In the genomic region with DNA sequence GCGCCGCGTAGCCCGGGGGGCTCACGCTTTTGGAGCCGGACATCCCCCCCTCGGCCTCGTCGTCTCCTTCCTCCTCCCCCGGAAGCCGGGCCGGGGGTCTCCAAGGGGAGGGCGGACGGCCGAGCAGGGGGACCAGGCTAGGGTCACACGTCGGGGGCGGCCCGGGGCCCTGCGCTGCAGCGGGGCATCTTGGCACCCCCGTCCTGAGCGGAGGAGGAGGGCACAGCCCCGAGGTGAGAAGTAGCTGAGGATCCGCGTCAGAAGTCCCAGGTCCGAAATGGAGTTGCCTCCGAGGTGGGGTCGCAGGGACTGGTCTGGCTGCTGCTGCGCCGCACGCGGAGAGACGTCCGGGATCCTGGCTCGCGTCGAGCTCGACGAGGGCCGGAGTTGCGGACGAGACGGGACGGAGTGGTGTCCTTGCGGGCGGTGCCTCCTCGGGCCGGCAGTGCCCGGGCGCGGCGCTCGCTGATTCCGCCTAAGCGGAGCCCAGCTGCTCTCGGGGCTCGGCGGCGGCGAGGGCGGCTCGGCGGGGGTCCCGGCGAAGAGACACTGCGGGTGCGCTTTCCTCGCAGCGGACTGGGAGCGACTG, we compare ENCODE assay signal across 9 cellular contexts. TPM values are rescaled to one million over a fixed set of nuclear protein-coding genes. Genes with fewer than 3 reads are reported as not detected.
DNase-seq lines count a peak whose midpoint lies in the region; ATAC-seq and TF ChIP-seq lines count a peak whose summit lies in the region.
"Had no signal": no experiment of that assay in that cellular context is flagged by ENCODE, and none has a peak within 500 bp of the region (broad histone marks: within the 10 kb centered on the region; RNA-seq: fewer than 3 reads in every experiment).

A gene (minus strand): TSS at position 588 of the 589 bp plus-strand sequence. CDS start 545 bp downstream, at position 43.

- no peaks in the 10 kb centered on the region for H3K36me3 Mint-ChIP-seq in activated T-cell treated with anti-CD3 and anti-CD28 coated beads, Interleukin-2, amount 50 U/mL, for 24 hours (ENCODE audit: low read depth)
- peaks cover 1% of the 10 kb centered on the region for H3K36me3 Mint-ChIP-seq in progenitor cell of endocrine pancreas (ENCODE audit: insufficient read depth)

- WGBS in heart right ventricle, 2 donors: 0 to 1% methylated on average over 54 to 71 of the region's 71 CpGs

- H3K9me3 Mint-ChIP-seq in activated T-cell treated with anti-CD3 and anti-CD28 coated beads, Interleukin-2, amount 50 U/mL, for 24 hours: no peaks in the 10 kb centered on the region
- H3K9me3 Mint-ChIP-seq in progenitor cell of endocrine pancreas (ENCODE audit: low read depth): no peaks in the 10 kb centered on the region

- peak within 1 kb of the TSS; percentile 81 to 97 (median 91) for H3K27ac ChIP-seq in heart right ventricle
- H3K27ac ChIP-seq: 22Rv1 had no signal

- H3K27ac Mint-ChIP-seq in activated T-cell treated with anti-CD3 and anti-CD28 coated beads, Interleukin-2, amount 50 U/mL, for 24 hours: no peak within 1 kb of the TSS
- no peak within 1 kb of the TSS for H3K27ac Mint-ChIP-seq in progenitor cell of endocrine pancreas

- DNase-seq in DMS 273 (lab: John Stamatoyannopoulos, UW; ENCODE audit: unreplicated experiment) (peak; percentile 71), DMS 273 treated with DMSO at 0.1 percent for 48 hours (lab: John Stamatoyannopoulos, UW) (no peak), heart right ventricle (peak in 1 of 2 donors; percentile 44), progenitor cell of endocrine pancreas (ENCODE audit: low spot score, unreplicated experiment) (no peak), OCI-M1 (lab: John Stamatoyannopoulos, UW) (no peak)
- peak; percentile 46 for DNase-seq in activated T-cell treated with anti-CD3 and anti-CD28 coated beads, Interleukin-2, amount 50 U/mL, for 24 hours

- peaks cover 0 to 83% (median 27%) of the 10 kb centered on the region in 7 donors for H3K27me3 ChIP-seq in heart right ventricle

- intact Hi-C loops in heart right ventricle (cut with DNase I): loop anchor here in 7 of 10 donors (2.0 to 10.0 kb wide), 11 partner anchors 36 to 121 kb away; no protein-coding TSS in a partner anchor

- no peaks in the 10 kb centered on the region for H3K36me3 ChIP-seq in heart right ventricle

- no peaks in the 10 kb centered on the region for H3K9me3 ChIP-seq in heart right ventricle

- peak within 1 kb of the TSS; percentile 34 for H3K4me3 Mint-ChIP-seq in activated T-cell treated with anti-CD3 and anti-CD28 coated beads, Interleukin-2, amount 50 U/mL, for 24 hours
- peak within 1 kb of the TSS; percentile 73 for H3K4me3 Mint-ChIP-seq in progenitor cell of endocrine pancreas (ENCODE audit: low read depth)

- peak within 1 kb of the TSS; percentile 56 to 81 (median 72) for H3K4me3 ChIP-seq in heart right ventricle

- ATAC-seq in heart right ventricle (peak; percentile 1 to 51 (median 16)), GM21825 (IDR thresholded peaks at IDR 0.05; ENCODE audit: unreplicated experiment) (no peak), HG02938 (IDR thresholded peaks at IDR 0.05; ENCODE audit: unreplicated experiment) (no peak)

- no peak for TF ChIP-seq CTCF in heart right ventricle (IDR thresholded peaks at IDR 0.05)
- TF ChIP-seq CTCF in progenitor cell of endocrine pancreas (IDR thresholded peaks at IDR 0.05; ENCODE audit: unreplicated experiment): no peak

- peaks cover 1% of the 10 kb centered on the region for H3K4me1 Mint-ChIP-seq in activated T-cell treated with anti-CD3 and anti-CD28 coated beads, Interleukin-2, amount 50 U/mL, for 24 hours (ENCODE audit: low read depth)
- peaks cover 33% of the 10 kb centered on the region for H3K4me1 Mint-ChIP-seq in progenitor cell of endocrine pancreas (ENCODE audit: low read depth)

- H3K27me3 Mint-ChIP-seq in activated T-cell treated with anti-CD3 and anti-CD28 coated beads, Interleukin-2, amount 50 U/mL, for 24 hours: peaks cover 66% of the 10 kb centered on the region
- H3K27me3 Mint-ChIP-seq in progenitor cell of endocrine pancreas: peaks cover 17% of the 10 kb centered on the region

- peaks cover 2 to 40% (median 22%) of the 10 kb centered on the region in 9 donors for H3K4me1 ChIP-seq in heart right ventricle

RNA-seq across cellular contexts. Expression of the gene that starts here (rescaled TPM):
- total RNA-seq in heart right ventricle (100 to 1,000 TPM; 117 to 245 (median 206) TPM), progenitor cell of endocrine pancreas (33.8 and 35.9 TPM in 2 replicates)
- polyA plus RNA-seq in heart right ventricle: 10 to 100 TPM; 37.2 to 85.2 TPM

Comparison
In these comparisons a context has a peak if more than half of its experiments do, and no peak if none do; other contexts are left out.
1. DNase-seq: peak in DMS 273 (single experiment) and activated T-cell treated with anti-CD3 and anti-CD28 coated beads, Interleukin-2, amount 50 U/mL, for 24 hours (single experiment); none in DMS 273 treated with DMSO at 0.1 percent for 48 hours (single experiment), progenitor cell of endocrine pancreas (single experiment) and OCI-M1 (single experiment).
2. ATAC-seq: peak in heart right ventricle (8 of 8); none in GM21825 (single experiment) and HG02938 (single experiment).